28 cellular contexts compared by ENCODE assay signal in genomic region chr14:94632305-94632590, GRCh38. TPM values are rescaled to one million over a fixed set of nuclear protein-coding genes. Genes with fewer than 3 reads are reported as not detected.
"Had no signal": no experiment of that assay in that cellular context is flagged by ENCODE, and none has a peak within 500 bp of the region (broad histone marks: within the 10 kb centered on the region; RNA-seq: fewer than 3 reads in every experiment).

No MANE protein-coding gene starts in this region.

- H3K9me3 ChIP-seq: esophagus muscularis mucosa, ovary, psoas muscle had no signal

- H3K27ac ChIP-seq: coronary artery, esophagus muscularis mucosa, foreskin keratinocyte, gastroesophageal sphincter, heart right ventricle, ovary, psoas muscle had no signal

- H3K27me3 ChIP-seq: ovary had no signal

- DNase-seq: dermis blood vessel endothelial cell; effector memory CD4-positive, alpha-beta T cell; foreskin keratinocyte; glutamatergic neuron; heart right ventricle; hypothalamus; immature natural killer cell; islet precursor cell; kidney glomerular epithelial cell; left colon; mammary epithelial cell; mesendoderm; naive thymus-derived CD8-positive, alpha-beta T cell; nephron progenitor cell; occipital lobe; ovary; psoas muscle; right cardiac atrium; small intestine; stimulated activated CD4-positive, alpha-beta T cell treated with anti-CD3 and anti-CD28 coated beads, Interleukin-15, amount 100 ng/mL, for 24 hours; stimulated activated CD4-positive, alpha-beta T cell treated with anti-CD3 and anti-CD28 coated beads, Interleukin-2, amount 100 ng/mL, for 48 hours; stimulated activated naive B cell treated with anti-CD40 and anti-IgM and Interleukin-4, amounts not matched to agents 10 μg/mL and 1 μg/mL and 100 μg/mL, for 72 hours had no signal

- ATAC-seq: foreskin keratinocyte; gastroesophageal sphincter; left colon; naive thymus-derived CD8-positive, alpha-beta T cell; psoas muscle; right cardiac atrium; stimulated activated naive B cell treated with anti-CD40 and anti-IgM and Interleukin-4, amounts not matched to agents 10 μg/mL and 1 μg/mL and 100 μg/mL, for 72 hours had no signal

- FAIRE-seq: endothelial cell of umbilical vein, small intestine had no signal

- H3K4me3 ChIP-seq: coronary artery, esophagus muscularis mucosa, gastroesophageal sphincter, heart right ventricle, ovary, psoas muscle had no signal

- H3K36me3 ChIP-seq: esophagus muscularis mucosa, gastroesophageal sphincter, heart right ventricle, ovary had no signal

- H3K4me1 ChIP-seq: esophagus muscularis mucosa, foreskin keratinocyte, gastroesophageal sphincter, heart right ventricle, psoas muscle had no signal

RNA-seq across cellular contexts. Expression of gene SERPINA3, which starts 20.1 kb away (rescaled TPM):
- total RNA-seq: endothelial cell of umbilical vein; foreskin keratinocyte; naive thymus-derived CD8-positive, alpha-beta T cell had no signal
- polyA plus RNA-seq: endothelial cell of umbilical vein; immature natural killer cell; naive thymus-derived CD8-positive, alpha-beta T cell had no signal

RNA-seq across cellular contexts. Expression of gene SERPINA5, which starts 51.0 kb away (rescaled TPM):
- total RNA-seq: endothelial cell of umbilical vein; fibroblast of lung; foreskin keratinocyte; myocyte; naive thymus-derived CD8-positive, alpha-beta T cell had no signal
- polyA plus RNA-seq: fibroblast of lung; foreskin keratinocyte; immature natural killer cell; naive thymus-derived CD8-positive, alpha-beta T cell had no signal
